8 cellular contexts compared by ENCODE assay signal in genomic region chr17:43232021-43232699, GRCh38. TPM values are rescaled to one million over a fixed set of nuclear protein-coding genes. Genes with fewer than 3 reads are reported as not detected.
DNase-seq lines count a peak whose midpoint lies in the region; TF ChIP-seq lines count a peak whose summit lies in the region.
"Not testable (repeated sequence)": the region's sequence is repeated elsewhere in the genome, so short reads cannot be mapped to it uniquely, and the experiment has no call there.
"Had no signal": no experiment of that assay in that cellular context is flagged by ENCODE, and none has a peak within 500 bp of the region (broad histone marks: within the 10 kb centered on the region; RNA-seq: fewer than 3 reads in every experiment).

No MANE protein-coding gene starts in this region.

- H3K9ac ChIP-seq in GM23248, result peak overlapping the region; percentile 17

- not testable (repeated sequence) for H3K4me1 ChIP-seq in GM23248 (ENCODE audit: insufficient read depth)

- H3K9me3 ChIP-seq in GM23248 (ENCODE audit: low read depth), result not testable (repeated sequence)

- H3K27me3 Mint-ChIP-seq in T-helper 2 cell treated with Interferon-gamma antibody and Interleukin-4, amounts not matched to agents 5 μg/mL and 100 μg/mL, for 36 hours (ENCODE audit: low read depth); nephron progenitor cell (ENCODE audit: low read depth, poor library complexity): not testable (repeated sequence)

- not testable (repeated sequence) for H3K79me2 ChIP-seq in GM23248 (ENCODE audit: insufficient read depth)

- H3K9me2 ChIP-seq in GM23248 (ENCODE audit: insufficient read depth), result not testable (repeated sequence)

- H2AFZ ChIP-seq in GM23248, result 0 out of 2 replicates have a peak overlapping the region, but pooled peaks have one; percentile 1

- H3K36me3 Mint-ChIP-seq in T-helper 2 cell treated with Interferon-gamma antibody and Interleukin-4, amounts not matched to agents 5 μg/mL and 100 μg/mL, for 36 hours (ENCODE audit: low read depth); nephron progenitor cell (ENCODE audit: low read depth): not testable (repeated sequence)

- DNase-seq in GM23248 (peak; percentile 40), islet precursor cell (peak; percentile 52), nephron progenitor cell (peak; percentile 53)
- peak; percentile 34 for DNase-seq in T-helper 2 cell treated with Interferon-gamma antibody and Interleukin-4, amounts not matched to agents 5 μg/mL and 100 μg/mL, for 36 hours (ENCODE audit: low spot score)
- DNase-seq in activated naive CD4-positive, alpha-beta T cell treated with anti-CD3 and anti-CD28 coated beads, Interleukin-2, amount 50 U/mL, for 16 hours, result peak; percentile 36
- peak; percentile 19 for DNase-seq in effector CD4-positive, alpha-beta T cell
- peak; percentile 40 for DNase-seq in stimulated activated CD4-positive, alpha-beta T cell treated with anti-CD3 and anti-CD28 coated beads, Interleukin-4, amount 100 ng/mL, for 24 hours

- H3K4me2 ChIP-seq in GM23248 (ENCODE audit: unreplicated experiment), result peak overlapping the region; percentile 45

- H3K4me1 Mint-ChIP-seq in T-helper 2 cell treated with Interferon-gamma antibody and Interleukin-4, amounts not matched to agents 5 μg/mL and 100 μg/mL, for 36 hours (ENCODE audit: low read depth); nephron progenitor cell: not testable (repeated sequence)

- peak overlapping the region; percentile 18 for H3K27ac ChIP-seq in GM23248

- H3K4me3 Mint-ChIP-seq in T-helper 2 cell treated with Interferon-gamma antibody and Interleukin-4, amounts not matched to agents 5 μg/mL and 100 μg/mL, for 36 hours, result not testable (repeated sequence)
- peak overlapping the region; percentile 17 for H3K4me3 Mint-ChIP-seq in nephron progenitor cell

- H3F3A ChIP-seq in GM23248 (ENCODE audit: insufficient read depth), result not testable (repeated sequence)

- in situ Hi-C loops in GM23248 (cut with MboI), result not testable (repeated sequence)

- WGBS in GM23248 (ENCODE audit: low coverage in 1 of 2, low lambda C conversion rate in 2 of 2, missing lambda C conversion rate in 2 of 2), 2 experiments, result 72 to 75% methylated on average over 19 to 22 of the region's 24 CpGs

- H3K36me3 ChIP-seq in GM23248 (ENCODE audit: low read depth), result not testable (repeated sequence)

- TF ChIP-seq CTCF in nephron progenitor cell (IDR thresholded peaks at IDR 0.05), result not testable (repeated sequence)

- H4K20me1 ChIP-seq in GM23248 (ENCODE audit: insufficient read depth), result not testable (repeated sequence)

- H3K9me3 Mint-ChIP-seq in T-helper 2 cell treated with Interferon-gamma antibody and Interleukin-4, amounts not matched to agents 5 μg/mL and 100 μg/mL, for 36 hours; nephron progenitor cell: not testable (repeated sequence)

- H3K27me3 ChIP-seq in GM23248 (replicated peaks; ENCODE audit: insufficient read depth), result not testable (repeated sequence)

- peak overlapping the region; percentile 30 for H3K4me3 ChIP-seq in GM23248

- H3K27ac Mint-ChIP-seq in T-helper 2 cell treated with Interferon-gamma antibody and Interleukin-4, amounts not matched to agents 5 μg/mL and 100 μg/mL, for 36 hours, result peak overlapping the region; percentile 83
- H3K27ac Mint-ChIP-seq in nephron progenitor cell, result not testable (repeated sequence)

RNA-seq across cellular contexts. Expression of gene RNU2-1, which starts 1.6 kb away (rescaled TPM):
- not detected in 2 replicates for total RNA-seq in GM23248 (2014; rRNA removed; shearing (Covaris generic))
- polyA plus RNA-seq in GM23248 (2016; fragmentation: Nextera tagmentation; extraction: Ambion mirVana), result 3.7 and 5.0 TPM in 2 replicates
- total RNA-seq: HT-29 had no signal

RNA-seq across cellular contexts. Expression of gene CCDC200, which starts 3.7 kb away (rescaled TPM):
- not detected in 2 replicates for total RNA-seq in GM23248 (2014; rRNA removed; shearing (Covaris generic))
- polyA plus RNA-seq in GM23248 (2016; fragmentation: Nextera tagmentation; extraction: Ambion mirVana), result 0.37 and 0.70 TPM in 2 replicates
- total RNA-seq: HT-29 had no signal

RNA-seq across cellular contexts. Expression of gene TMEM106A, which starts 20.5 kb away (rescaled TPM):
- total RNA-seq in GM23248 (2014; rRNA removed; shearing (Covaris generic)), result 10.2 and 15.4 TPM in 2 replicates
- 5.1 and 5.9 TPM in 2 replicates for polyA plus RNA-seq in GM23248 (2016; fragmentation: Nextera tagmentation; extraction: Ambion mirVana)

Comparison
In these comparisons a context has a peak if more than half of its experiments do, and no peak if none do; other contexts are left out.
1. Peak in every context shown above with its lines: DNase-seq, H3K4me3 ChIP-seq and H3K27ac ChIP-seq.